1 cellular context compared by ENCODE assay signal in genomic region chr20:47246061-47246460, GRCh38.
TF ChIP-seq lines count a peak whose summit lies in the region.

No MANE protein-coding gene starts in this region.

TF ChIP-seq in WTC11, 78 proteins besides CTCF, POLR2A, EP300 and RAD21 (continued from another document):
- no peak for TF ChIP-seq CREM (CRISPR knock-in tag; IDR thresholded peaks at IDR 0.05)
- no peak for TF ChIP-seq OVOL2 (CRISPR knock-in tag; IDR thresholded peaks at IDR 0.05; ENCODE audit: borderline replicate concordance)
- no peak for TF ChIP-seq ETV6 (CRISPR knock-in tag; IDR thresholded peaks at IDR 0.05)
- TF ChIP-seq ZNF532 (CRISPR knock-in tag; IDR thresholded peaks at IDR 0.05; ENCODE audit: borderline replicate concordance) = no peak
- no peak for TF ChIP-seq TP53 (CRISPR knock-in tag; IDR thresholded peaks at IDR 0.05)
